Comparison of ENCODE assay signal across 14 cellular contexts in genomic region chr16:4631444-4631843, GRCh38.
"Had no signal": no experiment of that assay in that cellular context is flagged by ENCODE, and none has a peak within 500 bp of the region (broad histone marks: within the 10 kb centered on the region; RNA-seq: fewer than 3 reads in every experiment).

No MANE protein-coding gene starts in this region.

- H3K27me3 Mint-ChIP-seq: naive thymus-derived CD4-positive, alpha-beta T cell had no signal

- DNase-seq: effector memory CD4-positive, alpha-beta T cell; gastrocnemius medialis; heart right ventricle; left ventricle myocardium superior; naive thymus-derived CD4-positive, alpha-beta T cell; nephron progenitor cell; posterior cingulate gyrus; sigmoid colon; stimulated activated CD4-positive, alpha-beta T cell treated with anti-CD3 and anti-CD28 coated beads, Interleukin-12 subunit alpha, Interleukin-12 subunit beta, amount 100 ng/mL, for 4 hours; stimulated activated naive CD8-positive, alpha-beta T cell treated with anti-CD3 and anti-CD28 coated beads, Interleukin-15, Interleukin-2, amounts not matched to agents 100 U/mL and 50 U/mL, for 24 hours; tibial artery; upper lobe of right lung had no signal

- H3K36me3 ChIP-seq: gastrocnemius medialis had no signal

- H3K27ac Mint-ChIP-seq: nephron progenitor cell had no signal

- H3K27ac ChIP-seq: gastrocnemius medialis, heart right ventricle, sigmoid colon, skin epidermis, tibial artery, upper lobe of right lung, vagina had no signal

- ATAC-seq: gastrocnemius medialis; heart right ventricle; left ventricle myocardium superior; naive thymus-derived CD4-positive, alpha-beta T cell; stimulated activated naive CD8-positive, alpha-beta T cell treated with anti-CD3 and anti-CD28 coated beads, Interleukin-15, Interleukin-2, amounts not matched to agents 100 U/mL and 50 U/mL, for 24 hours; upper lobe of right lung had no signal

- H3K9me3 ChIP-seq: gastrocnemius medialis, upper lobe of right lung, vagina had no signal

- H3K4me3 Mint-ChIP-seq: naive thymus-derived CD4-positive, alpha-beta T cell; nephron progenitor cell had no signal

- H3K27me3 ChIP-seq: gastrocnemius medialis, heart right ventricle, sigmoid colon, tibial artery, upper lobe of right lung, vagina had no signal

- H3K4me3 ChIP-seq: gastrocnemius medialis, heart right ventricle, sigmoid colon, skin epidermis, tibial artery, upper lobe of right lung, vagina had no signal
